1 cellular context compared by ENCODE assay signal in genomic region chr3:48919215-48920138, GRCh38.
TF ChIP-seq lines count a peak whose summit lies in the region.

No MANE protein-coding gene starts in this region.

TF ChIP-seq in HEK293, 187 proteins besides CTCF, POLR2A, EP300 and RAD21 (continued from another document):
- TF ChIP-seq KLF17 (tag by site-specific recombination; IDR thresholded peaks at IDR 0.05) (no peak), MZF1 (tag by site-specific recombination; IDR thresholded peaks at IDR 0.05; ENCODE audit: borderline replicate concordance) (no peak), SCRT2 (tag by site-specific recombination; IDR thresholded peaks at IDR 0.05) (0 out of 2 replicates have a peak, but pooled peaks have one; percentile 9), ELK4 (IDR thresholded peaks at IDR 0.05; ENCODE audit: borderline replicate concordance, low read depth, low read length) (no peak), SP2 (tag by site-specific recombination; IDR thresholded peaks at IDR 0.05) (peak; percentile 34), ZNF596 (tag by site-specific recombination; IDR thresholded peaks at IDR 0.05) (no peak), SETDB1 (IDR thresholded peaks at IDR 0.05; ENCODE audit: insufficient read length, low read length) (no peak), FEZF1 (tag by site-specific recombination; IDR thresholded peaks at IDR 0.05) (no peak), ZNF248 (tag by site-specific recombination; IDR thresholded peaks at IDR 0.05) (no peak), ZFHX2 (tag by site-specific recombination; conservative IDR thresholded peaks at IDR 0.05) (peak; percentile 29), ZNF202 (tag by site-specific recombination; IDR thresholded peaks at IDR 0.05; ENCODE audit: borderline replicate concordance) (no peak), YY1 (tag by site-specific recombination; IDR thresholded peaks at IDR 0.05) (no peak), ZNF24 (tag by site-specific recombination; IDR thresholded peaks at IDR 0.05) (no peak), ZFP37 (tag by site-specific recombination; IDR thresholded peaks at IDR 0.05) (no peak), KLF16 (tag by site-specific recombination; IDR thresholded peaks at IDR 0.05) (0 out of 2 replicates have a peak, but pooled peaks have one; percentile 29), PRDM6 (tag by site-specific recombination; IDR thresholded peaks at IDR 0.05) (no peak), ZNF350 (tag by site-specific recombination; IDR thresholded peaks at IDR 0.05) (no peak), PATZ1 (tag by site-specific recombination; IDR thresholded peaks at IDR 0.05) (no peak), ZNF830 (tag by site-specific recombination; IDR thresholded peaks at IDR 0.05; ENCODE audit: low read depth) (no peak)
